10 cellular contexts compared by ENCODE assay signal in the genomic region with DNA sequence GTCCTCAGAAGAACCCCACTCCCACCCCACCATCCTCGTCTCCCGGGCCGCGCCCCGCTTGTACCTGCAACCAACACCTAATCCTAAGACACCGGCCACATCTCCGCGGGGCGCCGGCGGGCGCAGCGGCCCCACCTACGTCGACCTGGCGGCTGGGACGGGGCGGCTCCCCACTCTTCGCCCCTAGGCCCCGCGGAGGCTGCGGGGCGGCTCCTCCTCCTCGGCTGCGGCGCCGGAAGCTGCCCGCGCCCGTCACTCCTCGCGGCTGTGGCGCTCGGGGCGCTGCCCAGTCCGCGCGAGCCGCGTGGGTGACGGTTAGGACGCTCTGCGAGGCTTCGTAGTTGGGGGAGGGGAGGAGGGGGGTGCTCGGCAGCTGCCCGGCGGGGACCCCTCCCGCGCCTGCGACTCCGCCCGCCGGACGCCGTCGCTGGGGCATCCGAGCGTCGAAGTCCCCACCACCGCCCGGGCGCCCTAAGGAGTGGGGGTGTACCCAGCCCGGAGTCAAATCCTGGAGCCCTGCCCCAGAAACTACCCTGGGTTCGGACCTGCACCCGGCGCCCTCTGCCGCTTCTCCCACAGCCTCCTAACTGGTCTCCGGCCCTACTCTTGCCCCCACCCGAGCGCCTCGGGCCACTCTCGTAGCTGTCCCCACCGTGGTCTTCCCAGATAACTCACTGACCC. TPM values are rescaled to one million over a fixed set of nuclear protein-coding genes. Genes with fewer than 3 reads are reported as not detected.
DNase-seq lines count a peak whose midpoint lies in the region; ATAC-seq, FAIRE-seq and TF ChIP-seq lines count a peak whose summit lies in the region.
"Had no signal": no experiment of that assay in that cellular context is flagged by ENCODE, and none has a peak within 500 bp of the region (broad histone marks: within the 10 kb centered on the region; RNA-seq: fewer than 3 reads in every experiment).

A gene (minus strand): TSS at position 241 of the 681 bp plus-strand sequence. CDS start 17,934 bp downstream, outside the sequence.

- peaks cover 4% of the 10 kb centered on the region for H3K4me1 Mint-ChIP-seq in activated naive CD8-positive, alpha-beta T cell treated with anti-CD3 and anti-CD28 coated beads, Interleukin-2, amount 10 ng/mL, durations not matched to agents 7 days and 5 days

- no peaks in the 10 kb centered on the region for H3K9me3 Mint-ChIP-seq in activated naive CD8-positive, alpha-beta T cell treated with anti-CD3 and anti-CD28 coated beads, Interleukin-2, amount 10 ng/mL, durations not matched to agents 7 days and 5 days

- H3K4me3 ChIP-seq in keratinocyte (ENCODE audit: control insufficient read depth in 2 of 3, extremely low read depth in 1 of 3, insufficient read depth in 2 of 3, low read depth in 1 of 3, low read length in 3 of 3): peak within 1 kb of the TSS; percentile 41 to 57 (median 43)
- H3K4me3 ChIP-seq in subcutaneous abdominal adipose tissue (ENCODE audit: low read depth in 1 of 5, low read length in 5 of 5): peak within 1 kb of the TSS; percentile 53 to 75 (median 67)

- POLR2A ChIA-PET in activated naive CD8-positive, alpha-beta T cell treated with anti-CD3 and anti-CD28 coated beads, Interleukin-2, amount 10 ng/mL, durations not matched to agents 7 days and 5 days (lab: Charles Lee): no interaction called here

- no peak within 1 kb of the TSS for H3K27ac ChIP-seq in keratinocyte (ENCODE audit: control insufficient read depth, insufficient read depth, low read length)
- H3K27ac ChIP-seq in subcutaneous abdominal adipose tissue (ENCODE audit: low read depth, low read length): no peak within 1 kb of the TSS
- H3K27ac ChIP-seq: C4-2B had no signal

- H3K4me1 ChIP-seq in keratinocyte (ENCODE audit: control insufficient read depth, extremely low read depth, insufficient read depth, low read length) (no peaks in the 10 kb centered on the region), subcutaneous abdominal adipose tissue (ENCODE audit: control insufficient read depth in 5 of 5, insufficient read depth in 5 of 5, low read length in 5 of 5) (peaks cover 0 to 23% (median 11%) of the 10 kb centered on the region in 5 donors)

- H3K36me3 ChIP-seq in keratinocyte (ENCODE audit: control insufficient read depth in 2 of 2, extremely low read depth in 1 of 2, insufficient read depth in 2 of 2, low read length in 2 of 2) (no peaks in the 10 kb centered on the region), subcutaneous abdominal adipose tissue (ENCODE audit: control insufficient read depth in 5 of 5, insufficient read depth in 5 of 5, low read length in 5 of 5) (no peaks in the 10 kb centered on the region)

- peaks cover 1% of the 10 kb centered on the region for H3K36me3 Mint-ChIP-seq in activated naive CD8-positive, alpha-beta T cell treated with anti-CD3 and anti-CD28 coated beads, Interleukin-2, amount 10 ng/mL, durations not matched to agents 7 days and 5 days

- H4K20me1 ChIP-seq in keratinocyte (ENCODE audit: control insufficient read depth, extremely low read depth, insufficient read depth, low read length): no peaks in the 10 kb centered on the region

- H3K4me2 ChIP-seq in keratinocyte (ENCODE audit: control insufficient read depth, extremely low read depth, insufficient read depth, low read depth, low read length): peak within 1 kb of the TSS; percentile 76

- H3K79me2 ChIP-seq in keratinocyte (ENCODE audit: control insufficient read depth, insufficient read depth, low read length): no peaks in the 10 kb centered on the region

- no peak within 1 kb of the TSS for H3K27ac Mint-ChIP-seq in activated naive CD8-positive, alpha-beta T cell treated with anti-CD3 and anti-CD28 coated beads, Interleukin-2, amount 10 ng/mL, durations not matched to agents 7 days and 5 days

- DNase-seq in NCI-H748 (lab: John Stamatoyannopoulos, UW; ENCODE audit: unreplicated experiment): peak; percentile 47
- no peak for DNase-seq in NCI-H748 treated with DMSO at 0.1 percent for 48 hours (lab: John Stamatoyannopoulos, UW)
- peak; percentile 51 for DNase-seq in activated naive CD8-positive, alpha-beta T cell treated with anti-CD3 and anti-CD28 coated beads, Interleukin-2, amount 10 ng/mL, durations not matched to agents 7 days and 5 days
- DNase-seq in keratinocyte (ENCODE audit: low read depth, low spot score): no peak
- no peak for DNase-seq in NCI-H187 treated with DMSO at 0.1 percent for 48 hours (lab: John Stamatoyannopoulos, UW)

- H3K27me3 Mint-ChIP-seq in activated naive CD8-positive, alpha-beta T cell treated with anti-CD3 and anti-CD28 coated beads, Interleukin-2, amount 10 ng/mL, durations not matched to agents 7 days and 5 days: peaks cover 29% of the 10 kb centered on the region

- peak within 1 kb of the TSS; percentile 13 for H3K9ac ChIP-seq in keratinocyte (ENCODE audit: control insufficient read depth, extremely low read depth, insufficient read depth, low read length)
- H3K9ac ChIP-seq in subcutaneous abdominal adipose tissue (ENCODE audit: low read length in 5 of 5): peak within 1 kb of the TSS in 3 of 5 donors; percentile 1 to 52 (median 40)

- TF ChIP-seq CTCF in keratinocyte (optimal IDR thresholded peaks at IDR 0.05 in 1 of 3, IDR thresholded peaks at IDR 0.05 in 1 of 3, conservative IDR thresholded peaks at IDR 0.05 in 1 of 3; ENCODE audit: extremely low read depth in 1 of 3, insufficient read depth in 2 of 3, low read length in 3 of 3): no peak

- no peaks in the 10 kb centered on the region for H3K9me1 ChIP-seq in keratinocyte (ENCODE audit: control insufficient read depth, extremely low read depth, insufficient read depth, low read length)

- peak within 1 kb of the TSS; percentile 77 for H3K4me3 Mint-ChIP-seq in activated naive CD8-positive, alpha-beta T cell treated with anti-CD3 and anti-CD28 coated beads, Interleukin-2, amount 10 ng/mL, durations not matched to agents 7 days and 5 days

- peaks cover 11% of the 10 kb centered on the region for H3K27me3 ChIP-seq in keratinocyte (ENCODE audit: control insufficient read depth, extremely low read depth, insufficient read depth, low read length)
- no peaks in the 10 kb centered on the region for H3K27me3 ChIP-seq in subcutaneous abdominal adipose tissue (ENCODE audit: control insufficient read depth in 5 of 5, insufficient read depth in 4 of 5, low read length in 5 of 5)

- no peak for FAIRE-seq in keratinocyte (lab: Jason Lieb, UNC)

- dilution Hi-C loops in keratinocyte (cut with MboI; ENCODE audit: extremely low pct_ligation_motif_present, low sequenced_read_pairs): no loop called here

- H2AFZ ChIP-seq in keratinocyte (ENCODE audit: control insufficient read depth, low read length): peak within 1 kb of the TSS; percentile 51

- peak; percentile 77 for ATAC-seq in activated naive CD8-positive, alpha-beta T cell treated with anti-CD3 and anti-CD28 coated beads, Interleukin-2, amount 10 ng/mL, durations not matched to agents 7 days and 5 days (ENCODE audit: low read depth)
- no peak for ATAC-seq in GM18909 (IDR thresholded peaks at IDR 0.05; ENCODE audit: poor library complexity, unreplicated experiment)
- no peak for ATAC-seq in HG02759 (IDR thresholded peaks at IDR 0.05; ENCODE audit: unreplicated experiment)

- H3K9me3 ChIP-seq in keratinocyte (ENCODE audit: control insufficient read depth, low read depth, low read length): no peaks in the 10 kb centered on the region
- H3K9me3 ChIP-seq in subcutaneous abdominal adipose tissue (ENCODE audit: control insufficient read depth in 5 of 5, low read length in 5 of 5): no peaks in the 10 kb centered on the region

RNA-seq across cellular contexts. Expression of the gene that starts here (rescaled TPM):
- total RNA-seq in activated naive CD8-positive, alpha-beta T cell treated with anti-CD3 and anti-CD28 coated beads, Interleukin-2, amount 10 ng/mL, durations not matched to agents 7 days and 5 days: not detected
- 0.01 TPM in 1 of 3 replicates, not detected in the others for polyA plus RNA-seq in keratinocyte
- not detected for polyA plus RNA-seq in keratinocyte (2011; ENCODE audit: low read depth)
- 0.02 TPM in 1 of 2 replicates, not detected in the other for polyA plus RNA-seq in keratinocyte (2011; cell fraction: cytosol; rRNA removed)
- polyA plus RNA-seq in keratinocyte (2011; cell fraction: nucleus; rRNA removed): 0.03 TPM in 1 of 2 replicates, not detected in the other
- polyA plus RNA-seq in keratinocyte (2012; ENCODE audit: low replicate concordance): not detected in 2 replicates
- not detected in 3 replicates for polyA minus RNA-seq in keratinocyte
- not detected for polyA minus RNA-seq in keratinocyte (2011; cell fraction: cytosol; rRNA and poly(A)+ RNA removed)
- not detected in 2 replicates for polyA minus RNA-seq in keratinocyte (2011; cell fraction: nucleus; rRNA and poly(A)+ RNA removed)
- total RNA-seq: lung microvascular endothelial cell had no signal

Comparison
In these comparisons a context has a peak if more than half of its experiments do, and no peak if none do; other contexts are left out.
1. Peak in DNase-seq and ATAC-seq in activated naive CD8-positive, alpha-beta T cell treated with anti-CD3 and anti-CD28 coated beads, Interleukin-2, amount 10 ng/mL, durations not matched to agents 7 days and 5 days; RNA of the gene not detected or under 1 TPM.